Comparison of ENCODE assay signal across 21 cellular contexts in genomic region chr19:12425501-12426274, GRCh38. TPM values are rescaled to one million over a fixed set of nuclear protein-coding genes. Genes with fewer than 3 reads are reported as not detected.
A peak's percentile ranks its signal among the peaks of the same experiment; 100 is the strongest.
DNase-seq lines count a peak whose midpoint lies in the region; ATAC-seq, FAIRE-seq and TF ChIP-seq lines count a peak whose summit lies in the region.
"Had no signal": no experiment of that assay in that cellular context is flagged by ENCODE, and none has a peak within 500 bp of the region (broad histone marks: within the 10 kb centered on the region; RNA-seq: fewer than 3 reads in every experiment).

No MANE protein-coding gene starts in this region.

- ATAC-seq in K562 (no peak), GM19455 (IDR thresholded peaks at IDR 0.05; ENCODE audit: unreplicated experiment) (no peak), body of pancreas (no peak)
- ATAC-seq in stimulated activated naive B cell treated with anti-CD40 and anti-IgM and Interleukin-4, amounts not matched to agents 10 μg/mL and 1 μg/mL and 100 μg/mL, for 72 hours (replicated peaks): no peak
- ATAC-seq: A549; CD8-positive, alpha-beta T cell had no signal

- H3K4me2 ChIP-seq in K562 (ENCODE audit: insufficient read depth, low read length): no peak overlapping the region
- H3K4me2 ChIP-seq: A549; BLaER1 treated with 17β-estradiol and CSF1 and Interleukin-3, amounts not matched to agents 10 nM and 100 nM had no signal

- no peak for TF ChIP-seq POLR2A in K562 (conservative IDR thresholded peaks at IDR 0.05)
- TF ChIP-seq POLR2A in body of pancreas (IDR thresholded peaks at IDR 0.05): no peak

- 18% methylated on average over 3 of the region's 5 CpGs for WGBS in K562 (ENCODE audit: insufficient coverage, low coverage, missing lambda C conversion rate)
- WGBS in body of pancreas, 2 donors: 92 to 99% methylated on average over 5 of the region's 5 CpGs

- no peak overlapping the region for H3K4me3 ChIP-seq in HEK293 (ENCODE audit: low read depth, low read length)
- H3K4me3 ChIP-seq in K562: no peak overlapping the region
- no peak overlapping the region for H3K4me3 ChIP-seq in body of pancreas
- H3K4me3 ChIP-seq: A549; BLaER1 treated with 17β-estradiol and CSF1 and Interleukin-3, amounts not matched to agents 10 nM and 100 nM had no signal

- CTCF ChIA-PET in HEK293 (lab: Yijun Ruan, JAX) (interaction anchor here (1.1 kb wide), 1 partner anchor 70 kb away, joined by 3 read pairs; no protein-coding TSS in a partner anchor), K562 (lab: Yijun Ruan, JAX; ENCODE audit: low intra/inter-chr PET ratio) (no interaction called here)

- intact Hi-C loops in K562 (cut with micrococcal nuclease) (no loop called here), body of pancreas (cut with DNase I) (no loop called here)

- no TSS peak for BruUV-seq in K562 (replicated peaks; lab: Mats Ljungman, UMichigan)

- no peaks in the 10 kb centered on the region for H3K9me1 ChIP-seq in K562 (ENCODE audit: control insufficient read depth, insufficient read depth, low read length)

- H3K27me3 ChIP-seq in K562 (ENCODE audit: control insufficient read depth in 2 of 2, insufficient read depth in 2 of 2, low read length in 2 of 2): no peaks in the 10 kb centered on the region
- H3K27me3 ChIP-seq in body of pancreas: no peaks in the 10 kb centered on the region
- H3K27me3 ChIP-seq: BLaER1 treated with 17β-estradiol and CSF1 and Interleukin-3, amounts not matched to agents 10 nM and 100 nM had no signal

- H3K79me2 ChIP-seq in K562 (ENCODE audit: control insufficient read depth, insufficient read depth, low read length): no peaks in the 10 kb centered on the region

- FAIRE-seq in K562 (lab: Jason Lieb, UNC): no peak
- FAIRE-seq: A549, D721Med, G401.6, GM12891, GM19239 had no signal

- H2AFZ ChIP-seq in K562 (ENCODE audit: low read depth, low read length): no peak overlapping the region

- no peak overlapping the region for H3K9ac ChIP-seq in K562 (ENCODE audit: insufficient read depth in 1 of 2, low read depth in 2 of 2, low read length in 2 of 2)
- H3K9ac ChIP-seq: BLaER1 treated with 17β-estradiol and CSF1 and Interleukin-3, amounts not matched to agents 10 nM and 100 nM had no signal

- TF ChIP-seq EP300 in K562 (IDR thresholded peaks at IDR 0.05; ENCODE audit: low read length): no peak

- no peaks in the 10 kb centered on the region for H3K4me1 ChIP-seq in HEK293 (ENCODE audit: control insufficient read depth, insufficient read depth, low read length)
- H3K4me1 ChIP-seq in K562 (replicated peaks in 1 of 2; ENCODE audit: control insufficient read depth in 2 of 2, insufficient read depth in 2 of 2, low read length in 2 of 2): no peaks in the 10 kb centered on the region
- no peaks in the 10 kb centered on the region for H3K4me1 ChIP-seq in body of pancreas
- H3K4me1 ChIP-seq: A549, Caco-2 had no signal

- POLR2A ChIA-PET in HEK293 (lab: Yijun Ruan, JAX) (no interaction called here), K562 (lab: Yijun Ruan, JAX) (interaction anchor here (0.6 kb wide), 2 partner anchors 25 to 57 kb away, joined by 3 read pairs; no protein-coding TSS in a partner anchor)

- DNase-seq in T-helper 1 cell (no peak), K562 (ENCODE audit: extremely low read depth in 1 of 4, low spot score in 3 of 4) (no peak), body of pancreas (no peak)
- no peak for DNase-seq in stimulated activated naive B cell treated with anti-CD40 and anti-IgM and Interleukin-4, amounts not matched to agents 10 μg/mL and 1 μg/mL and 100 μg/mL, for 72 hours
- DNase-seq: Caco-2; Calu3; CD4-positive, alpha-beta T cell; CD8-positive, alpha-beta T cell; DMS79 treated with DMSO at 0.1 percent for 48 hours had no signal

- no peak for TF ChIP-seq RAD21 in K562 (CRISPR knock-in tag; conservative IDR thresholded peaks at IDR 0.05 in 1 of 2, IDR thresholded peaks at IDR 0.05 in 1 of 2)

- no peaks in the 10 kb centered on the region for H4K20me1 ChIP-seq in K562 (replicated peaks; ENCODE audit: control insufficient read depth, insufficient read depth, low read length)
- H4K20me1 ChIP-seq: BLaER1 treated with 17β-estradiol and CSF1 and Interleukin-3, amounts not matched to agents 10 nM and 100 nM had no signal

- H3K27ac Mint-ChIP-seq in T-helper 1 cell treated with Interleukin-12 subunit alpha and Interleukin-12 subunit beta and Interleukin-4 antibody, amounts not matched to agents 30 μg/mL and 1 μg/mL, for 36 hours: peak overlapping the region; percentile 20
- peak overlapping the region; percentile 65 for H3K27ac Mint-ChIP-seq in stimulated activated naive B cell treated with anti-CD40 and anti-IgM and Interleukin-4, amounts not matched to agents 10 μg/mL and 1 μg/mL and 100 μg/mL, for 72 hours
- H3K27ac Mint-ChIP-seq: B cell; CD4-positive, alpha-beta T cell; CD8-positive, alpha-beta T cell had no signal

- H3K27me3 Mint-ChIP-seq in T-helper 1 cell treated with Interleukin-12 subunit alpha and Interleukin-12 subunit beta and Interleukin-4 antibody, amounts not matched to agents 30 μg/mL and 1 μg/mL, for 36 hours (ENCODE audit: low read depth): no peaks in the 10 kb centered on the region
- no peaks in the 10 kb centered on the region for H3K27me3 Mint-ChIP-seq in stimulated activated naive B cell treated with anti-CD40 and anti-IgM and Interleukin-4, amounts not matched to agents 10 μg/mL and 1 μg/mL and 100 μg/mL, for 72 hours
- H3K27me3 Mint-ChIP-seq: B cell; CD4-positive, alpha-beta T cell had no signal

- H3K9me3 ChIP-seq in HEK293 (ENCODE audit: control insufficient read depth, insufficient read depth, low read depth, low read length) (no peaks in the 10 kb centered on the region), K562 (replicated peaks; ENCODE audit: control insufficient read depth, insufficient read depth, low read depth, low read length) (no peaks in the 10 kb centered on the region; the same call in 1 of the 2 replicates), body of pancreas (peaks cover 0 to 4% (median 0%) of the 10 kb centered on the region in 3 donors)
- H3K9me3 ChIP-seq: Caco-2 had no signal

- peaks cover 33% of the 10 kb centered on the region for H3K36me3 Mint-ChIP-seq in T-helper 1 cell treated with Interleukin-12 subunit alpha and Interleukin-12 subunit beta and Interleukin-4 antibody, amounts not matched to agents 30 μg/mL and 1 μg/mL, for 36 hours (ENCODE audit: low read depth)
- peaks cover 56 to 83% of the 10 kb centered on the region in 2 donors for H3K36me3 Mint-ChIP-seq in stimulated activated naive B cell treated with anti-CD40 and anti-IgM and Interleukin-4, amounts not matched to agents 10 μg/mL and 1 μg/mL and 100 μg/mL, for 72 hours

- in situ Hi-C loops in K562 (cut with MboI): no loop called here

- no peaks in the 10 kb centered on the region for H3K4me1 Mint-ChIP-seq in T-helper 1 cell treated with Interleukin-12 subunit alpha and Interleukin-12 subunit beta and Interleukin-4 antibody, amounts not matched to agents 30 μg/mL and 1 μg/mL, for 36 hours (ENCODE audit: low read depth)
- H3K4me1 Mint-ChIP-seq in stimulated activated naive B cell treated with anti-CD40 and anti-IgM and Interleukin-4, amounts not matched to agents 10 μg/mL and 1 μg/mL and 100 μg/mL, for 72 hours: peaks cover 2 to 6% of the 10 kb centered on the region in 2 donors

- no peak overlapping the region for H3K4me3 Mint-ChIP-seq in T-helper 1 cell treated with Interleukin-12 subunit alpha and Interleukin-12 subunit beta and Interleukin-4 antibody, amounts not matched to agents 30 μg/mL and 1 μg/mL, for 36 hours
- H3K4me3 Mint-ChIP-seq in stimulated activated naive B cell treated with anti-CD40 and anti-IgM and Interleukin-4, amounts not matched to agents 10 μg/mL and 1 μg/mL and 100 μg/mL, for 72 hours: no peak overlapping the region
- H3K4me3 Mint-ChIP-seq: B cell; CD4-positive, alpha-beta T cell; CD8-positive, alpha-beta T cell had no signal

- H3K9me3 Mint-ChIP-seq in T-helper 1 cell treated with Interleukin-12 subunit alpha and Interleukin-12 subunit beta and Interleukin-4 antibody, amounts not matched to agents 30 μg/mL and 1 μg/mL, for 36 hours: peaks cover 64% of the 10 kb centered on the region
- H3K9me3 Mint-ChIP-seq in stimulated activated naive B cell treated with anti-CD40 and anti-IgM and Interleukin-4, amounts not matched to agents 10 μg/mL and 1 μg/mL and 100 μg/mL, for 72 hours: peaks cover 0 to 9% of the 10 kb centered on the region in 2 donors

- no peak overlapping the region for H3K27ac ChIP-seq in HEK293 (ENCODE audit: extremely low read depth, low read depth, low read length)
- H3K27ac ChIP-seq in K562 (ENCODE audit: extremely low read depth, low read depth, low read length): no peak overlapping the region
- H3K27ac ChIP-seq in body of pancreas: no peak overlapping the region
- H3K27ac ChIP-seq: 22Rv1, A549, C4-2B had no signal

- TF ChIP-seq CTCF in HEK293 (tag by site-specific recombination; IDR thresholded peaks at IDR 0.05) (no peak), K562 (IDR thresholded peaks at IDR 0.05 in 2 of 3, conservative IDR thresholded peaks at IDR 0.05 in 1 of 3; ENCODE audit: insufficient read depth in 2 of 3, low read depth in 1 of 3, low read length in 3 of 3) (no peak), body of pancreas (IDR thresholded peaks at IDR 0.05) (no peak)

- H3K36me3 ChIP-seq in HEK293 (ENCODE audit: control insufficient read depth in 2 of 2, insufficient read depth in 1 of 2, low read length in 2 of 2): peaks cover 0 to 8% of the 10 kb centered on the region in 2 experiments; a peak in 2 of 3 replicates
- H3K36me3 ChIP-seq in K562 (ENCODE audit: control insufficient read depth, insufficient read depth, low read length): no peaks in the 10 kb centered on the region
- peaks cover 0 to under 1% of the 10 kb centered on the region in 2 donors for H3K36me3 ChIP-seq in body of pancreas (replicated peaks in 1 of 2; ENCODE audit: insufficient read depth in 1 of 2, low read depth in 2 of 2)

RNA-seq across cellular contexts. Expression of gene ZNF443, which starts 15.1 kb away (rescaled TPM):
- 4.7 and 14.6 TPM in 2 replicates for total RNA-seq in K562 (2011; cell fraction: chromatin; rRNA removed; ENCODE audit: low replicate concordance)
- 2.7 and 4.1 TPM in 2 replicates for total RNA-seq in K562 (2011; cell fraction: nucleolus; rRNA removed)
- total RNA-seq in K562 (2011; cell fraction: nucleoplasm; rRNA removed): 3.9 and 4.6 TPM in 2 replicates
- total RNA-seq in K562 (2014; rRNA removed) (1.4 and 1.7 TPM in 2 replicates), K562 (2014; rRNA removed; fragmentation: Illumina TruSeq; extraction: Trizol) (4.9 and 5.2 TPM in 2 replicates), K562 (2015; rRNA removed; fragmentation: Illumina TruSeq; extraction: Trizol) (3.8 and 4.1 TPM in 2 replicates), K562 (2021) (2.2 and 2.8 TPM in 2 replicates), body of pancreas (1 to 10 TPM; 3.6 to 5.2 TPM)
- polyA plus RNA-seq in K562 (2011; rRNA removed) (3.2 and 4.1 TPM in 2 replicates), K562 (2014; fragmentation: Illumina TruSeq; extraction: Trizol) (2.1 and 2.5 TPM in 2 replicates), K562 (2014; fragmentation: Nextera tagmentation; extraction: Ambion mirVana) (1 to 10 TPM; 2.0 to 4.0 TPM), K562 (2014; rRNA removed) (0.77 and 1.5 TPM in 2 replicates)
- polyA plus RNA-seq in K562 (2011; cell fraction: cytosol; rRNA removed): 0.55 and 1.1 TPM in 2 replicates
- polyA plus RNA-seq in K562 (2011; cell fraction: nucleus; rRNA removed): 2.2 and 2.9 TPM in 2 replicates
- 1.4 and 2.2 TPM in 2 replicates for polyA plus RNA-seq in K562 (2012)
- polyA minus RNA-seq in K562 (2011; rRNA and poly(A)+ RNA removed): 6.8 and 8.4 TPM in 2 replicates
- 1.6 and 1.7 TPM in 2 replicates for polyA minus RNA-seq in K562 (2011; cell fraction: cytosol; rRNA and poly(A)+ RNA removed)
- polyA minus RNA-seq in K562 (2011; cell fraction: nucleus; rRNA and poly(A)+ RNA removed): 2.8 and 6.9 TPM in 2 replicates

RNA-seq across cellular contexts. Expression of gene ZNF799, which starts 24.6 kb away (rescaled TPM):
- total RNA-seq in K562 (2011; cell fraction: chromatin; rRNA removed; ENCODE audit: low replicate concordance): 5.8 and 13.9 TPM in 2 replicates
- 4.0 and 5.3 TPM in 2 replicates for total RNA-seq in K562 (2011; cell fraction: nucleolus; rRNA removed)
- 7.4 and 10.2 TPM in 2 replicates for total RNA-seq in K562 (2011; cell fraction: nucleoplasm; rRNA removed)
- total RNA-seq in K562 (2014; rRNA removed) (2.7 and 3.2 TPM in 2 replicates), K562 (2014; rRNA removed; fragmentation: Illumina TruSeq; extraction: Trizol) (4.6 TPM in 2 replicates), K562 (2015; rRNA removed; fragmentation: Illumina TruSeq; extraction: Trizol) (4.5 and 5.5 TPM in 2 replicates), K562 (2021) (2.9 and 3.6 TPM in 2 replicates), body of pancreas (1 to 10 TPM; 4.2 to 4.6 TPM)
- polyA plus RNA-seq in K562 (2011; rRNA removed) (3.4 and 4.5 TPM in 2 replicates), K562 (2014; fragmentation: Illumina TruSeq; extraction: Trizol) (2.7 and 3.1 TPM in 2 replicates), K562 (2014; fragmentation: Nextera tagmentation; extraction: Ambion mirVana) (1 to 10 TPM in 1 of 2 experiments, under 1 TPM in 1; 0.63 to 2.2 TPM), K562 (2014; rRNA removed) (1.6 and 2.1 TPM in 2 replicates)
- polyA plus RNA-seq in K562 (2011; cell fraction: cytosol; rRNA removed): 0.63 and 1.3 TPM in 2 replicates
- polyA plus RNA-seq in K562 (2011; cell fraction: nucleus; rRNA removed): 2.8 and 3.9 TPM in 2 replicates
- 2.2 and 3.1 TPM in 2 replicates for polyA plus RNA-seq in K562 (2012)
- 6.7 and 7.9 TPM in 2 replicates for polyA minus RNA-seq in K562 (2011; rRNA and poly(A)+ RNA removed)
- polyA minus RNA-seq in K562 (2011; cell fraction: cytosol; rRNA and poly(A)+ RNA removed): 1.3 and 2.5 TPM in 2 replicates
- 3.4 and 6.8 TPM in 2 replicates for polyA minus RNA-seq in K562 (2011; cell fraction: nucleus; rRNA and poly(A)+ RNA removed)

RNA-seq across cellular contexts. Expression of gene ZNF709, which starts 58.9 kb away (rescaled TPM):
- 0.81 TPM in 1 of 2 replicates, not detected in the other for total RNA-seq in K562 (2011; cell fraction: chromatin; rRNA removed; ENCODE audit: low replicate concordance)
- total RNA-seq in K562 (2011; cell fraction: nucleolus; rRNA removed): not detected in 2 replicates
- total RNA-seq in K562 (2011; cell fraction: nucleoplasm; rRNA removed): 0.84 and 0.95 TPM in 2 replicates
- 0.12 and 0.18 TPM in 2 replicates for total RNA-seq in K562 (2014; rRNA removed)
- 0.48 and 0.69 TPM in 2 replicates for total RNA-seq in K562 (2014; rRNA removed; fragmentation: Illumina TruSeq; extraction: Trizol)
- total RNA-seq in K562 (2015; rRNA removed; fragmentation: Illumina TruSeq; extraction: Trizol): 0.58 and 0.64 TPM in 2 replicates
- 0.27 and 0.63 TPM in 2 replicates for total RNA-seq in K562 (2021)
- polyA plus RNA-seq in K562 (2011; rRNA removed): 0.36 and 0.69 TPM in 2 replicates
- polyA plus RNA-seq in K562 (2011; cell fraction: cytosol; rRNA removed): 0.18 and 0.63 TPM in 2 replicates
- 0.20 and 0.41 TPM in 2 replicates for polyA plus RNA-seq in K562 (2011; cell fraction: nucleus; rRNA removed)
- 0.14 and 0.22 TPM in 2 replicates for polyA plus RNA-seq in K562 (2012)
- polyA plus RNA-seq in K562 (2014; fragmentation: Illumina TruSeq; extraction: Trizol): 0.11 and 0.13 TPM in 2 replicates
- under 1 TPM; 0.13 to 0.15 TPM for polyA plus RNA-seq in K562 (2014; fragmentation: Nextera tagmentation; extraction: Ambion mirVana)
- 0.07 and 0.22 TPM in 2 replicates for polyA plus RNA-seq in K562 (2014; rRNA removed)
- 1.1 and 1.6 TPM in 2 replicates for polyA minus RNA-seq in K562 (2011; rRNA and poly(A)+ RNA removed)
- polyA minus RNA-seq in K562 (2011; cell fraction: cytosol; rRNA and poly(A)+ RNA removed): not detected in 2 replicates
- polyA minus RNA-seq in K562 (2011; cell fraction: nucleus; rRNA and poly(A)+ RNA removed): 0.27 and 0.67 TPM in 2 replicates
- 1 to 10 TPM; 2.3 to 3.1 TPM for total RNA-seq in body of pancreas
